In the genomic region with DNA sequence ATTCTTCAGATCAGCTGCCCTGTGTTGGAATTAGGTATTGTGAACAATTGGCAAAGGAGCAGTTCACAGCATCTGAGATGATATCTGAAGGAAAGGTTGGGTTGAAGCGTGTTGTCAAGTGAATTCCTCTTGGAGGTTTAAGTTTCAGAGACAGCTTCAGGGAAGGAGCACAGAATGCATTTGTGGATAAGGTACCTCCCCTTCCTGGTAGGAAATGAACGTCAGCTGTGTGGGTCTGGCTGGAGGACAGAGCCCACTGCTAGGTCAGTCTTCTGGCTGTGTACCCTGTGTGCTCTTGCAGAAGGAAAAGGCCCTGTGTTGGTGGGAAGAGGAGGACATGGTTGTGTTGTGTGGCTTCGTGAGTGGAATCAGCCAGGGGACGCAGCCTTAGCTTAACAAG, we compare ENCODE assay signal across 14 cellular contexts.
"Had no signal": no experiment of that assay in that cellular context is flagged by ENCODE, and none has a peak within 500 bp of the region (broad histone marks: within the 10 kb centered on the region; RNA-seq: fewer than 3 reads in every experiment).

No MANE protein-coding gene starts in this region.

- H3K9me3 Mint-ChIP-seq: activated T-helper 1 cell treated with anti-CD3 and anti-CD28 coated beads, Interleukin-12 subunit alpha, Interleukin-12 subunit beta, Interleukin-2, Interleukin-4 antibody, amounts not matched to agents 30 ng/mL and 10 ng/mL and 1 ng/mL, durations not matched to agents 14 hours and 24 hours and 36 hours; neural progenitor cell had no signal

- H3K4me1 ChIP-seq: ascending aorta, heart right ventricle, left lung, neural progenitor cell had no signal

- DNase-seq: activated CD4-positive, alpha-beta T cell treated with anti-CD3 and anti-CD28 coated beads, Interleukin-2, amount 50 U/mL, for 4 hours; activated CD4-positive, CD25-positive, alpha-beta regulatory T cell treated with anti-CD3 and anti-CD28 coated beads, Interleukin-2, amount 50 U/mL, for 72 hours; foreskin melanocyte; heart right ventricle; islet precursor cell; left lung; mesendoderm; T-helper 9 cell; trophoblast cell had no signal

- H3K9ac ChIP-seq: neural progenitor cell, parathyroid adenoma had no signal

- H3K27ac Mint-ChIP-seq: neural progenitor cell had no signal

- H3K4me3 Mint-ChIP-seq: activated T-helper 1 cell treated with anti-CD3 and anti-CD28 coated beads, Interleukin-12 subunit alpha, Interleukin-12 subunit beta, Interleukin-2, Interleukin-4 antibody, amounts not matched to agents 30 ng/mL and 10 ng/mL and 1 ng/mL, durations not matched to agents 14 hours and 24 hours and 36 hours; neural progenitor cell had no signal

- H3K4me3 ChIP-seq: ascending aorta, heart right ventricle, left lung, neural progenitor cell, skin epidermis had no signal

- H3K27ac ChIP-seq: ascending aorta, heart right ventricle, left lung, neural progenitor cell, parathyroid adenoma, skin epidermis had no signal

- H2AFZ ChIP-seq: neural progenitor cell, parathyroid adenoma had no signal

- H3K27me3 ChIP-seq: ascending aorta, heart right ventricle, left lung, neural progenitor cell had no signal

- H3K4me2 ChIP-seq: neural progenitor cell had no signal

- H3K9me3 ChIP-seq: ascending aorta, heart right ventricle, left lung had no signal

- H3K4me1 Mint-ChIP-seq: neural progenitor cell had no signal

- ATAC-seq: left lung had no signal
